1 cellular context compared by ENCODE assay signal in the genomic region with DNA sequence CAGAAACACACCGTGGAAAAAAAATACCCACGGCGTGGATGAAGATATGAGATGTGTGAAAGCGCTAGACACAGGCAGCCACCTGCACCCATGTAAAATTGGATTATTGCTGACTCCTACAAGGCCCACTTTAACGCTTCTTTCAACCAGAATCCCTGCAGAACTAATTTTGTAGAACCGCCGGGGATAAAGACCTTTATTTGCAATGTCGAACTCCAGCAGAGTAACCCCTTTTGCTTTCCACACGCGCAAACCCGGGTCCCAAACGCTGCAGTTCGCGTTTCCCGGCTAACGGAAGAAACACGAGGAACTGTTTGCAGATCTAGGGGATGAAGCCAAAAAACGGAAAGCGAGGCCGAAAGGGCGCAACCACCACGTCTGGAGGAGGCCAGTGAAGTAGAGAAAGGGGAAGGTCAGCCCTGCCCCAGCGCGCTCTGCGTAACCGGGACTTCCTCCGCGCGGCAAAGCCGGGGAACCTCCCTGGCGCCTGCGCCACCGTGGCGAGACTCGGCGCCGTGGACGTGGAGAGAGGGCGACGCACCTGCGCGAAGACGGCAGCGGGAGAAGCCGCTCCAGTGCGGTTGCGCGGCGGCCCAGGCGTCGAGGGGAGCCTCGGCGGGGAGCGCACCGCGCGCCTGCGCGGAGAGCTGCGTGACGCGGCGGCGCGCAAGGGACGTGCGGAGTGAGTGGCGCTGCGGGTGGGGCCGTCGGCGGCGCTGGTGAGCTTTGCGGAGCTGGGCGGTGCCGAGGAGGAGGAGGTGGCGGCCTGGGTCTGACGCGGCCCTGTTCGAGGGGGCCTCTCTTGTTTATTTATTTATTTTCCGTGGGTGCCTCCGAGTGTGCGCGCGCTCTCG.
TF ChIP-seq lines count a peak whose summit lies in the region.

A gene (plus strand): TSS at position 729 of the 854 bp plus-strand sequence. CDS start 295 bp downstream, outside the sequence.

TF ChIP-seq in HepG2, 621 proteins besides CTCF, POLR2A, EP300 and RAD21 (continued from another document and continues in another):
- TF ChIP-seq POGZ (CRISPR knock-in tag; IDR thresholded peaks at IDR 0.05): peak; percentile 54; the same call in 1 of the 2 replicates
- TF ChIP-seq ZNF225 (CRISPR knock-in tag; IDR thresholded peaks at IDR 0.05): peak; percentile 96
- TF ChIP-seq CENPX (CRISPR knock-in tag; IDR thresholded peaks at IDR 0.05): no peak
- no peak for TF ChIP-seq ZZZ3 (CRISPR knock-in tag; IDR thresholded peaks at IDR 0.05; ENCODE audit: borderline replicate concordance)
- TF ChIP-seq RELA (CRISPR knock-in tag; IDR thresholded peaks at IDR 0.05): no peak; the same call in 1 of the 2 replicates
- TF ChIP-seq, protein P1, sequence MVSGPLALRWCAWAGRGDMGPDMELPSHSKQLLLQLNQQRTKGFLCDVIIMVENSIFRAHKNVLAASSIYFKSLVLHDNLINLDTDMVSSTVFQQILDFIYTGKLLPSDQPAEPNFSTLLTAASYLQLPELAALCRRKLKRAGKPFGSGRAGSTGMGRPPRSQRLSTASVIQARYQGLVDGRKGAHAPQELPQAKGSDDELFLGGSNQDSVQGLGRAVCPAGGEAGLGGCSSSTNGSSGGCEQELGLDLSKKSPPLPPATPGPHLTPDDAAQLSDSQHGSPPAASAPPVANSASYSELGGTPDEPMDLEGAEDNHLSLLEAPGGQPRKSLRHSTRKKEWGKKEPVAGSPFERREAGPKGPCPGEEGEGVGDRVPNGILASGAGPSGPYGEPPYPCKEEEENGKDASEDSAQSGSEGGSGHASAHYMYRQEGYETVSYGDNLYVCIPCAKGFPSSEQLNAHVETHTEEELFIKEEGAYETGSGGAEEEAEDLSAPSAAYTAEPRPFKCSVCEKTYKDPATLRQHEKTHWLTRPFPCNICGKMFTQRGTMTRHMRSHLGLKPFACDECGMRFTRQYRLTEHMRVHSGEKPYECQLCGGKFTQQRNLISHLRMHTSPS (CRISPR knock-in tag; IDR thresholded peaks at IDR 0.05; ENCODE audit: low read depth): no peak
- TF ChIP-seq, protein P2, sequence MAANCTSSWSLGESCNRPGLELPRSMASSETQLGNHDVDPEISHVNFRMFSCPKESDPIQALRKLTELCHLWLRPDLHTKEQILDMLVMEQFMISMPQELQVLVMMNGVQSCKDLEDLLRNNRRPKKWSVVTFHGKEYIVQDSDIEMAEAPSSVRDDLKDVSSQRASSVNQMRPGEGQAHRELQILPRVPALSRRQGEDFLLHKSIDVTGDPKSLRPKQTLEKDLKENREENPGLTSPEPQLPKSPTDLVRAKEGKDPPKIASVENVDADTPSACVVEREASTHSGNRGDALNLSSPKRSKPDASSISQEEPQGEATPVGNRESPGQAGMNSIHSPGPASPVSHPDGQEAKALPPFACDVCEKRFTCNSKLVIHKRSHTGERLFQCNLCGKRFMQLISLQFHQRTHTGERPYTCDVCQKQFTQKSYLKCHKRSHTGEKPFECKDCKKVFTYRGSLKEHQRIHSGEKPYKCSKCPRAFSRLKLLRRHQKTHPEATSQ (CRISPR knock-in tag; IDR thresholded peaks at IDR 0.05; ENCODE audit: borderline replicate concordance): peak; percentile 87; the same call in 1 of the 2 replicates
- TF ChIP-seq ZNF883 (CRISPR knock-in tag; IDR thresholded peaks at IDR 0.05; ENCODE audit: not compliant biosample characterization): peak; percentile 86
- TF ChIP-seq, protein P3, sequence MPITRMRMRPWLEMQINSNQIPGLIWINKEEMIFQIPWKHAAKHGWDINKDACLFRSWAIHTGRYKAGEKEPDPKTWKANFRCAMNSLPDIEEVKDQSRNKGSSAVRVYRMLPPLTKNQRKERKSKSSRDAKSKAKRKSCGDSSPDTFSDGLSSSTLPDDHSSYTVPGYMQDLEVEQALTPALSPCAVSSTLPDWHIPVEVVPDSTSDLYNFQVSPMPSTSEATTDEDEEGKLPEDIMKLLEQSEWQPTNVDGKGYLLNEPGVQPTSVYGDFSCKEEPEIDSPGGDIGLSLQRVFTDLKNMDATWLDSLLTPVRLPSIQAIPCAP (CRISPR knock-in tag; IDR thresholded peaks at IDR 0.05; ENCODE audit: low read depth): peak; percentile 39
- TF ChIP-seq PHF20 (CRISPR knock-in tag; IDR thresholded peaks at IDR 0.05): peak; percentile 82
- no peak for TF ChIP-seq ZNF484 (CRISPR knock-in tag; IDR thresholded peaks at IDR 0.05; ENCODE audit: borderline replicate concordance, low read depth)
- TF ChIP-seq ZSCAN25 (CRISPR knock-in tag; IDR thresholded peaks at IDR 0.05): peak; percentile 71; the same call in 1 of the 2 replicates
- TF ChIP-seq, protein P4, sequence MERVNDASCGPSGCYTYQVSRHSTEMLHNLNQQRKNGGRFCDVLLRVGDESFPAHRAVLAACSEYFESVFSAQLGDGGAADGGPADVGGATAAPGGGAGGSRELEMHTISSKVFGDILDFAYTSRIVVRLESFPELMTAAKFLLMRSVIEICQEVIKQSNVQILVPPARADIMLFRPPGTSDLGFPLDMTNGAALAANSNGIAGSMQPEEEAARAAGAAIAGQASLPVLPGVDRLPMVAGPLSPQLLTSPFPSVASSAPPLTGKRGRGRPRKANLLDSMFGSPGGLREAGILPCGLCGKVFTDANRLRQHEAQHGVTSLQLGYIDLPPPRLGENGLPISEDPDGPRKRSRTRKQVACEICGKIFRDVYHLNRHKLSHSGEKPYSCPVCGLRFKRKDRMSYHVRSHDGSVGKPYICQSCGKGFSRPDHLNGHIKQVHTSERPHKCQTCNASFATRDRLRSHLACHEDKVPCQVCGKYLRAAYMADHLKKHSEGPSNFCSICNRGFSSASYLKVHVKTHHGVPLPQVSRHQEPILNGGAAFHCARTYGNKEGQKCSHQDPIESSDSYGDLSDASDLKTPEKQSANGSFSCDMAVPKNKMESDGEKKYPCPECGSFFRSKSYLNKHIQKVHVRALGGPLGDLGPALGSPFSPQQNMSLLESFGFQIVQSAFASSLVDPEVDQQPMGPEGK (CRISPR knock-in tag; IDR thresholded peaks at IDR 0.05): peak; percentile 59
- TF ChIP-seq SP4 (CRISPR knock-in tag; IDR thresholded peaks at IDR 0.05): peak; percentile 76
- 0 out of 2 replicates have a peak, but pooled peaks have one; percentile 63 for TF ChIP-seq ZNF749 (CRISPR knock-in tag; IDR thresholded peaks at IDR 0.05; ENCODE audit: borderline replicate concordance)
- TF ChIP-seq NFIB (CRISPR knock-in tag; IDR thresholded peaks at IDR 0.05; ENCODE audit: borderline replicate concordance): no peak
- peak; percentile 79 for TF ChIP-seq ZNF589 (CRISPR knock-in tag; conservative IDR thresholded peaks at IDR 0.05)
- TF ChIP-seq, protein P5, sequence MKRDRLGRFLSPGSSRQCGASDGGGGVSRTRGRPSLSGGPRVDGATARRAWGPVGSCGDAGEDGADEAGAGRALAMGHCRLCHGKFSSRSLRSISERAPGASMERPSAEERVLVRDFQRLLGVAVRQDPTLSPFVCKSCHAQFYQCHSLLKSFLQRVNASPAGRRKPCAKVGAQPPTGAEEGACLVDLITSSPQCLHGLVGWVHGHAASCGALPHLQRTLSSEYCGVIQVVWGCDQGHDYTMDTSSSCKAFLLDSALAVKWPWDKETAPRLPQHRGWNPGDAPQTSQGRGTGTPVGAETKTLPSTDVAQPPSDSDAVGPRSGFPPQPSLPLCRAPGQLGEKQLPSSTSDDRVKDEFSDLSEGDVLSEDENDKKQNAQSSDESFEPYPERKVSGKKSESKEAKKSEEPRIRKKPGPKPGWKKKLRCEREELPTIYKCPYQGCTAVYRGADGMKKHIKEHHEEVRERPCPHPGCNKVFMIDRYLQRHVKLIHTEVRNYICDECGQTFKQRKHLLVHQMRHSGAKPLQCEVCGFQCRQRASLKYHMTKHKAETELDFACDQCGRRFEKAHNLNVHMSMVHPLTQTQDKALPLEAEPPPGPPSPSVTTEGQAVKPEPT (CRISPR knock-in tag; IDR thresholded peaks at IDR 0.05; ENCODE audit: low read depth): peak; percentile 87; the same call in 1 of the 2 replicates
- no peak for TF ChIP-seq ZNF383 (CRISPR knock-in tag; IDR thresholded peaks at IDR 0.05; ENCODE audit: borderline replicate concordance)
- TF ChIP-seq, protein P6, sequence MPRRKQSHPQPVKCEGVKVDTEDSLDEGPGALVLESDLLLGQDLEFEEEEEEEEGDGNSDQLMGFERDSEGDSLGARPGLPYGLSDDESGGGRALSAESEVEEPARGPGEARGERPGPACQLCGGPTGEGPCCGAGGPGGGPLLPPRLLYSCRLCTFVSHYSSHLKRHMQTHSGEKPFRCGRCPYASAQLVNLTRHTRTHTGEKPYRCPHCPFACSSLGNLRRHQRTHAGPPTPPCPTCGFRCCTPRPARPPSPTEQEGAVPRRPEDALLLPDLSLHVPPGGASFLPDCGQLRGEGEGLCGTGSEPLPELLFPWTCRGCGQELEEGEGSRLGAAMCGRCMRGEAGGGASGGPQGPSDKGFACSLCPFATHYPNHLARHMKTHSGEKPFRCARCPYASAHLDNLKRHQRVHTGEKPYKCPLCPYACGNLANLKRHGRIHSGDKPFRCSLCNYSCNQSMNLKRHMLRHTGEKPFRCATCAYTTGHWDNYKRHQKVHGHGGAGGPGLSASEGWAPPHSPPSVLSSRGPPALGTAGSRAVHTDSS (CRISPR knock-in tag; conservative IDR thresholded peaks at IDR 0.05): no peak
- TF ChIP-seq SRSF1 (optimal IDR thresholded peaks at IDR 0.05; ENCODE audit: low read depth, low read length): peak; percentile 78
- no peak for TF ChIP-seq GTF3A (CRISPR knock-in tag; conservative IDR thresholded peaks at IDR 0.05)
- TF ChIP-seq, protein P7, sequence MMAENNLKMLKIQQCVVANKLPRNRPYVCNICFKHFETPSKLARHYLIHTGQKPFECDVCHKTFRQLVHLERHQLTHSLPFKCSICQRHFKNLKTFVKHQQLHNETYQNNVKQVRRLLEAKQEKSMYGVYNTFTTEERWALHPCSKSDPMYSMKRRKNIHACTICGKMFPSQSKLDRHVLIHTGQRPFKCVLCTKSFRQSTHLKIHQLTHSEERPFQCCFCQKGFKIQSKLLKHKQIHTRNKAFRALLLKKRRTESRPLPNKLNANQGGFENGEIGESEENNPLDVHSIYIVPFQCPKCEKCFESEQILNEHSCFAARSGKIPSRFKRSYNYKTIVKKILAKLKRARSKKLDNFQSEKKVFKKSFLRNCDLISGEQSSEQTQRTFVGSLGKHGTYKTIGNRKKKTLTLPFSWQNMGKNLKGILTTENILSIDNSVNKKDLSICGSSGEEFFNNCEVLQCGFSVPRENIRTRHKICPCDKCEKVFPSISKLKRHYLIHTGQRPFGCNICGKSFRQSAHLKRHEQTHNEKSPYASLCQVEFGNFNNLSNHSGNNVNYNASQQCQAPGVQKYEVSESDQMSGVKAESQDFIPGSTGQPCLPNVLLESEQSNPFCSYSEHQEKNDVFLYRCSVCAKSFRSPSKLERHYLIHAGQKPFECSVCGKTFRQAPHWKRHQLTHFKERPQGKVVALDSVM (CRISPR knock-in tag; IDR thresholded peaks at IDR 0.05): peak; percentile 61
- TF ChIP-seq ZNF10 (CRISPR knock-in tag; IDR thresholded peaks at IDR 0.05; ENCODE audit: borderline replicate concordance, low read depth): 0 out of 2 replicates have a peak, but pooled peaks have one; percentile 55
- TF ChIP-seq NFRKB (IDR thresholded peaks at IDR 0.05): no peak
- TF ChIP-seq, protein P8, sequence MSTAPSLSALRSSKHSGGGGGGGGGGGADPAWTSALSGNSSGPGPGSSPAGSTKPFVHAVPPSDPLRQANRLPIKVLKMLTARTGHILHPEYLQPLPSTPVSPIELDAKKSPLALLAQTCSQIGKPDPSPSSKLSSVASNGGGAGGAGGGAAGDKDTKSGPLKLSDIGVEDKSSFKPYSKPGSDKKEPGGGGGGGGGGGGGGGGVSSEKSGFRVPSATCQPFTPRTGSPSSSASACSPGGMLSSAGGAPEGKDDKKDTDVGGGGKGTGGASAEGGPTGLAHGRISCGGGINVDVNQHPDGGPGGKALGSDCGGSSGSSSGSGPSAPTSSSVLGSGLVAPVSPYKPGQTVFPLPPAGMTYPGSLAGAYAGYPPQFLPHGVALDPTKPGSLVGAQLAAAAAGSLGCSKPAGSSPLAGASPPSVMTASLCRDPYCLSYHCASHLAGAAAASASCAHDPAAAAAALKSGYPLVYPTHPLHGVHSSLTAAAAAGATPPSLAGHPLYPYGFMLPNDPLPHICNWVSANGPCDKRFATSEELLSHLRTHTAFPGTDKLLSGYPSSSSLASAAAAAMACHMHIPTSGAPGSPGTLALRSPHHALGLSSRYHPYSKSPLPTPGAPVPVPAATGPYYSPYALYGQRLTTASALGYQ (CRISPR knock-in tag; IDR thresholded peaks at IDR 0.05): peak; percentile 75
- TF ChIP-seq, protein P9, sequence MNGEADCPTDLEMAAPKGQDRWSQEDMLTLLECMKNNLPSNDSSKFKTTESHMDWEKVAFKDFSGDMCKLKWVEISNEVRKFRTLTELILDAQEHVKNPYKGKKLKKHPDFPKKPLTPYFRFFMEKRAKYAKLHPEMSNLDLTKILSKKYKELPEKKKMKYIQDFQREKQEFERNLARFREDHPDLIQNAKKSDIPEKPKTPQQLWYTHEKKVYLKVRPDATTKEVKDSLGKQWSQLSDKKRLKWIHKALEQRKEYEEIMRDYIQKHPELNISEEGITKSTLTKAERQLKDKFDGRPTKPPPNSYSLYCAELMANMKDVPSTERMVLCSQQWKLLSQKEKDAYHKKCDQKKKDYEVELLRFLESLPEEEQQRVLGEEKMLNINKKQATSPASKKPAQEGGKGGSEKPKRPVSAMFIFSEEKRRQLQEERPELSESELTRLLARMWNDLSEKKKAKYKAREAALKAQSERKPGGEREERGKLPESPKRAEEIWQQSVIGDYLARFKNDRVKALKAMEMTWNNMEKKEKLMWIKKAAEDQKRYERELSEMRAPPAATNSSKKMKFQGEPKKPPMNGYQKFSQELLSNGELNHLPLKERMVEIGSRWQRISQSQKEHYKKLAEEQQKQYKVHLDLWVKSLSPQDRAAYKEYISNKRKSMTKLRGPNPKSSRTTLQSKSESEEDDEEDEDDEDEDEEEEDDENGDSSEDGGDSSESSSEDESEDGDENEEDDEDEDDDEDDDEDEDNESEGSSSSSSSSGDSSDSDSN (CRISPR knock-in tag; IDR thresholded peaks at IDR 0.05): peak; percentile 71
- TF ChIP-seq, protein P10, sequence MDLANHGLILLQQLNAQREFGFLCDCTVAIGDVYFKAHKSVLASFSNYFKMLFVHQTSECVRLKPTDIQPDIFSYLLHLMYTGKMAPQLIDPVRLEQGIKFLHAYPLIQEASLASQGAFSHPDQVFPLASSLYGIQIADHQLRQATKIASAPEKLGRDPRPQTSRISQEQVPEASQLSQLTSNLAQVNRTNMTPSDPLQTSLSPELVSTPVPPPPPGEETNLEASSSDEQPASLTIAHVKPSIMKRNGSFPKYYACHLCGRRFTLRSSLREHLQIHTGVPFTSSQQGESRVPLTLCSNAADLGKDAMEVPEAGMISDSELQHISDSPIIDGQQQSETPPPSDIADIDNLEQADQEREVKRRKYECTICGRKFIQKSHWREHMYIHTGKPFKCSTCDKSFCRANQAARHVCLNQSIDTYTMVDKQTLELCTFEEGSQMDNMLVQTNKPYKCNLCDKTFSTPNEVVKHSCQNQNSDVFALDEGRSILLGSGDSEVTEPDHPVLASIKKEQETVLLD (CRISPR knock-in tag; IDR thresholded peaks at IDR 0.05; ENCODE audit: low read depth): peak; percentile 88
- peak; percentile 53 for TF ChIP-seq SRY (CRISPR knock-in tag; IDR thresholded peaks at IDR 0.05)
- peak; percentile 91 for TF ChIP-seq XRCC5 (optimal IDR thresholded peaks at IDR 0.05; ENCODE audit: low read length)
- no peak for TF ChIP-seq ATRX (CRISPR knock-in tag; IDR thresholded peaks at IDR 0.05; ENCODE audit: borderline replicate concordance)
- peak; percentile 71; the same call in 1 of the 2 replicates for TF ChIP-seq ZNF124 (CRISPR knock-in tag; IDR thresholded peaks at IDR 0.05)
- no peak for TF ChIP-seq HCFC1 (IDR thresholded peaks at IDR 0.05; ENCODE audit: low read depth, low read length)
- peak; percentile 96 for TF ChIP-seq HDAC1 (CRISPR knock-in tag; IDR thresholded peaks at IDR 0.05)
- peak; percentile 93 for TF ChIP-seq CENPT (CRISPR knock-in tag; IDR thresholded peaks at IDR 0.05; ENCODE audit: low read depth)
- TF ChIP-seq ZNF816 (CRISPR knock-in tag; IDR thresholded peaks at IDR 0.05; ENCODE audit: borderline replicate concordance): 0 out of 2 replicates have a peak, but pooled peaks have one; percentile 24
- TF ChIP-seq ZFP82 (CRISPR knock-in tag; IDR thresholded peaks at IDR 0.05; ENCODE audit: borderline replicate concordance): 0 out of 2 replicates have a peak, but pooled peaks have one; percentile 20
- no peak; the same call in 1 of the 2 replicates for TF ChIP-seq ZNF530 (CRISPR knock-in tag; IDR thresholded peaks at IDR 0.05; ENCODE audit: low read depth)
